12 cellular contexts compared by ENCODE assay signal in genomic region chr11:64315667-64316526, GRCh38. TPM values are rescaled to one million over a fixed set of nuclear protein-coding genes. Genes with fewer than 3 reads are reported as not detected.
DNase-seq lines count a peak whose midpoint lies in the region; ATAC-seq and TF ChIP-seq lines count a peak whose summit lies in the region.
"Not testable (repeated sequence)": the region's sequence is repeated elsewhere in the genome, so short reads cannot be mapped to it uniquely, and the experiment has no call there.
"Had no signal": no experiment of that assay in that cellular context is flagged by ENCODE, and none has a peak within 500 bp of the region (broad histone marks: within the 10 kb centered on the region; RNA-seq: fewer than 3 reads in every experiment).

No MANE protein-coding gene starts in this region.

- H3K4me1 ChIP-seq in HUES48 (ENCODE audit: control insufficient read depth, insufficient read depth, low read length) (peaks cover 14% of the 10 kb centered on the region), Peyer's patch (peaks cover 0 to 69% (median 4%) of the 10 kb centered on the region in 4 donors)
- not testable (repeated sequence) for H3K4me1 ChIP-seq in cardiac muscle cell (ENCODE audit: low read depth)

- not testable (repeated sequence) for H3K27me3 ChIP-seq in CD4-positive, alpha-beta T cell (ENCODE audit: control insufficient read depth, insufficient read depth, low read length); HUES48 (ENCODE audit: control insufficient read depth, insufficient read depth, low read length); Peyer's patch; cardiac muscle cell

- CTCF ChIA-PET in CD4-positive, alpha-beta T cell (lab: Charles Lee), result interaction anchor here (1.5 to 3.0 kb wide), 6 partner anchors 12 to 337 kb away, joined by 4 to 39 read pairs (median 22); partner anchors contain the start of genes CCDC88B, ESRRA and FERMT3
- CTCF ChIA-PET in activated CD8-positive, alpha-beta memory T cell treated with anti-CD3 and anti-CD28 coated beads, Interleukin-2, amount 10 ng/mL, durations not matched to agents 7 days and 5 days (lab: Charles Lee), result interaction anchor here (1.5 to 3.5 kb wide), 7 partner anchors 9 to 110 kb away, joined by 3 to 140 read pairs (median 15); partner anchors contain the start of genes ESRRA and FERMT3
- CTCF ChIA-PET in MCF 10A (lab: Yijun Ruan, JAX), result interaction anchor here (0.5 to 10.2 kb wide), 11 partner anchors 8 to 98 kb away, joined by 3 to 148 read pairs (median 6); partner anchors contain the start of gene RPS6KA4

- intact Hi-C loops in CD4-positive, alpha-beta T cell (cut with DNase I, micrococcal nuclease), result loop anchor here in 1 of 2 experiments (5.0 kb wide), 1 partner anchor 41 kb away; the partner anchor contains the start of gene RPS6KA4
- intact Hi-C loops in MCF 10A (cut with micrococcal nuclease), result not testable (repeated sequence)

- POLR2A ChIA-PET in CD4-positive, alpha-beta T cell (lab: Charles Lee), result interaction anchor here (2.2 to 4.0 kb wide), 6 partner anchors 12 to 110 kb away, joined by 7 to 105 read pairs (median 74); partner anchors contain the start of genes CATSPERZ, CCDC88B, ESRRA and FERMT3
- POLR2A ChIA-PET in MCF 10A (lab: Yijun Ruan, JAX), result interaction anchor here (0.6 to 5.8 kb wide), 14 partner anchors 8 to 840 kb away, joined by 3 to 285 read pairs (median 28); partner anchors contain the start of genes BAD, CCDC88B, ESRRA and GPR137

- H3K27ac ChIP-seq in CD4-positive, alpha-beta T cell (ENCODE audit: low read depth, low read length), result peak overlapping the region; percentile 93
- H3K27ac ChIP-seq in HUES48 (ENCODE audit: low read depth, low read length), result peak overlapping the region; percentile 100
- peak overlapping the region; percentile 94 to 99 (median 96) for H3K27ac ChIP-seq in Peyer's patch
- H3K27ac ChIP-seq in cardiac muscle cell, result peak overlapping the region; percentile 95

- H3K36me3 ChIP-seq in HUES48 (ENCODE audit: control insufficient read depth, insufficient read depth, low read length) (peaks cover 39% of the 10 kb centered on the region), Peyer's patch (peaks cover 0 to 43% (median 0%) of the 10 kb centered on the region in 3 donors)
- H3K36me3 ChIP-seq in cardiac muscle cell, result not testable (repeated sequence)

- DNase-seq in CD4-positive, alpha-beta T cell; Peyer's patch; MCF 10A (ENCODE audit: unreplicated experiment); cardiac muscle cell (ENCODE audit: low read depth in 1 of 2, low spot score in 1 of 2); natural killer cell treated with Interleukin-12 subunit alpha and Interleukin-12 subunit beta and Interleukin-15 and Interleukin-18, amount 100 ng/mL, for 72 hours (ENCODE audit: low spot score); stimulated activated naive B cell treated with anti-CD40 and anti-IgM and Interleukin-4, amounts not matched to agents 10 μg/mL and 1 μg/mL and 100 μg/mL, for 72 hours: not testable (repeated sequence)
- peak; percentile 41 for DNase-seq in activated CD8-positive, alpha-beta memory T cell treated with anti-CD3 and anti-CD28 coated beads, Interleukin-2, amount 10 ng/mL, durations not matched to agents 7 days and 5 days

- H3K9ac ChIP-seq in HUES48 (ENCODE audit: low read depth, low read length), result not testable (repeated sequence)

- H3K27me3 Mint-ChIP-seq in CD4-positive, alpha-beta T cell; activated CD8-positive, alpha-beta memory T cell treated with anti-CD3 and anti-CD28 coated beads, Interleukin-2, amount 10 ng/mL, durations not matched to agents 7 days and 5 days; MCF 10A (ENCODE audit: insufficient read depth, unreplicated experiment); natural killer cell treated with Interleukin-12 subunit alpha and Interleukin-12 subunit beta and Interleukin-15 and Interleukin-18, amount 100 ng/mL, for 72 hours; stimulated activated naive B cell treated with anti-CD40 and anti-IgM and Interleukin-4, amounts not matched to agents 10 μg/mL and 1 μg/mL and 100 μg/mL, for 72 hours: not testable (repeated sequence)

- ATAC-seq in CD4-positive, alpha-beta T cell (ENCODE audit: poor library complexity); activated CD8-positive, alpha-beta memory T cell treated with anti-CD3 and anti-CD28 coated beads, Interleukin-2, amount 10 ng/mL, durations not matched to agents 7 days and 5 days; natural killer cell treated with Interleukin-12 subunit alpha and Interleukin-12 subunit beta and Interleukin-15 and Interleukin-18, amount 100 ng/mL, for 72 hours; stimulated activated naive B cell treated with anti-CD40 and anti-IgM and Interleukin-4, amounts not matched to agents 10 μg/mL and 1 μg/mL and 100 μg/mL, for 72 hours (replicated peaks): not testable (repeated sequence)

- not testable (repeated sequence) for H3K9me3 Mint-ChIP-seq in CD4-positive, alpha-beta T cell; activated CD8-positive, alpha-beta memory T cell treated with anti-CD3 and anti-CD28 coated beads, Interleukin-2, amount 10 ng/mL, durations not matched to agents 7 days and 5 days (ENCODE audit: low read depth); MCF 10A (ENCODE audit: unreplicated experiment); natural killer cell treated with Interleukin-12 subunit alpha and Interleukin-12 subunit beta and Interleukin-15 and Interleukin-18, amount 100 ng/mL, for 72 hours; stimulated activated naive B cell treated with anti-CD40 and anti-IgM and Interleukin-4, amounts not matched to agents 10 μg/mL and 1 μg/mL and 100 μg/mL, for 72 hours

- BruUV-seq in MCF 10A (replicated peaks; lab: Mats Ljungman, UMichigan), result not testable (repeated sequence)

- TF ChIP-seq CTCF in CD4-positive, alpha-beta T cell (IDR thresholded peaks at IDR 0.05); Peyer's patch (IDR thresholded peaks at IDR 0.05); MCF 10A (IDR thresholded peaks at IDR 0.05; ENCODE audit: unreplicated experiment); cardiac muscle cell (IDR thresholded peaks at IDR 0.05; ENCODE audit: low read depth, low read length): not testable (repeated sequence)

- peak overlapping the region; percentile 98 for H3K27ac Mint-ChIP-seq in CD4-positive, alpha-beta T cell
- H3K27ac Mint-ChIP-seq in activated CD8-positive, alpha-beta memory T cell treated with anti-CD3 and anti-CD28 coated beads, Interleukin-2, amount 10 ng/mL, durations not matched to agents 7 days and 5 days, result peak overlapping the region; percentile 100
- peak overlapping the region; percentile 93 for H3K27ac Mint-ChIP-seq in MCF 10A (ENCODE audit: low read depth, unreplicated experiment)
- peak overlapping the region; percentile 93 to 97 for H3K27ac Mint-ChIP-seq in natural killer cell treated with Interleukin-12 subunit alpha and Interleukin-12 subunit beta and Interleukin-15 and Interleukin-18, amount 100 ng/mL, for 72 hours
- H3K27ac Mint-ChIP-seq in stimulated activated naive B cell treated with anti-CD40 and anti-IgM and Interleukin-4, amounts not matched to agents 10 μg/mL and 1 μg/mL and 100 μg/mL, for 72 hours, result peak overlapping the region; percentile 100

- not testable (repeated sequence) for H3K9me3 ChIP-seq in CD4-positive, alpha-beta T cell (ENCODE audit: control insufficient read depth, low read length); HUES48 (ENCODE audit: control insufficient read depth, insufficient read depth, low read length); Peyer's patch; cardiac muscle cell (ENCODE audit: low read depth)

- peaks cover 57% of the 10 kb centered on the region for H3K36me3 Mint-ChIP-seq in CD4-positive, alpha-beta T cell (ENCODE audit: low read depth)
- peaks cover 24% of the 10 kb centered on the region for H3K36me3 Mint-ChIP-seq in activated CD8-positive, alpha-beta memory T cell treated with anti-CD3 and anti-CD28 coated beads, Interleukin-2, amount 10 ng/mL, durations not matched to agents 7 days and 5 days
- H3K36me3 Mint-ChIP-seq in MCF 10A (ENCODE audit: insufficient read depth, unreplicated experiment), result peaks cover 57% of the 10 kb centered on the region
- not testable (repeated sequence) for H3K36me3 Mint-ChIP-seq in natural killer cell treated with Interleukin-12 subunit alpha and Interleukin-12 subunit beta and Interleukin-15 and Interleukin-18, amount 100 ng/mL, for 72 hours
- peaks cover 50 to 53% of the 10 kb centered on the region in 2 donors for H3K36me3 Mint-ChIP-seq in stimulated activated naive B cell treated with anti-CD40 and anti-IgM and Interleukin-4, amounts not matched to agents 10 μg/mL and 1 μg/mL and 100 μg/mL, for 72 hours

- H3K4me3 ChIP-seq in HUES48 (ENCODE audit: low read depth, low read length) (peak overlapping the region; percentile 87), Peyer's patch (peak overlapping the region in 1 of 4 donors; percentile 81), cardiac muscle cell (peak overlapping the region; percentile 60)

- TF ChIP-seq POLR2A in Peyer's patch (IDR thresholded peaks at IDR 0.05), result not testable (repeated sequence)

- H3K4me1 Mint-ChIP-seq in CD4-positive, alpha-beta T cell (ENCODE audit: low read depth), result peaks cover 47% of the 10 kb centered on the region
- H3K4me1 Mint-ChIP-seq in activated CD8-positive, alpha-beta memory T cell treated with anti-CD3 and anti-CD28 coated beads, Interleukin-2, amount 10 ng/mL, durations not matched to agents 7 days and 5 days, result peaks cover 51% of the 10 kb centered on the region
- peaks cover 35% of the 10 kb centered on the region for H3K4me1 Mint-ChIP-seq in MCF 10A (ENCODE audit: insufficient read depth, unreplicated experiment)
- H3K4me1 Mint-ChIP-seq in natural killer cell treated with Interleukin-12 subunit alpha and Interleukin-12 subunit beta and Interleukin-15 and Interleukin-18, amount 100 ng/mL, for 72 hours (ENCODE audit: low read depth in 2 of 2), result peaks cover 48 to 49% of the 10 kb centered on the region in 2 donors
- peaks cover 40 to 72% of the 10 kb centered on the region in 2 donors for H3K4me1 Mint-ChIP-seq in stimulated activated naive B cell treated with anti-CD40 and anti-IgM and Interleukin-4, amounts not matched to agents 10 μg/mL and 1 μg/mL and 100 μg/mL, for 72 hours

- H3K4me3 Mint-ChIP-seq in CD4-positive, alpha-beta T cell, result peak overlapping the region; percentile 92
- H3K4me3 Mint-ChIP-seq in activated CD8-positive, alpha-beta memory T cell treated with anti-CD3 and anti-CD28 coated beads, Interleukin-2, amount 10 ng/mL, durations not matched to agents 7 days and 5 days, result peak overlapping the region; percentile 95
- H3K4me3 Mint-ChIP-seq in MCF 10A (ENCODE audit: unreplicated experiment), result peak overlapping the region; percentile 86
- H3K4me3 Mint-ChIP-seq in natural killer cell treated with Interleukin-12 subunit alpha and Interleukin-12 subunit beta and Interleukin-15 and Interleukin-18, amount 100 ng/mL, for 72 hours, result peak overlapping the region; percentile 89
- peak overlapping the region; percentile 94 to 96 for H3K4me3 Mint-ChIP-seq in stimulated activated naive B cell treated with anti-CD40 and anti-IgM and Interleukin-4, amounts not matched to agents 10 μg/mL and 1 μg/mL and 100 μg/mL, for 72 hours

RNA-seq across cellular contexts. Expression of gene TRMT112, which starts 1.5 kb away (rescaled TPM):
- 10 to 100 TPM; 70.5 to 71.4 TPM for total RNA-seq in CD4-positive, alpha-beta T cell
- 100 to 1,000 TPM in 1 of 4 donors, 10 to 100 TPM in 3; 55.3 to 163 (median 63.1) TPM for total RNA-seq in Peyer's patch
- total RNA-seq in activated CD8-positive, alpha-beta memory T cell treated with anti-CD3 and anti-CD28 coated beads, Interleukin-2, amount 10 ng/mL, durations not matched to agents 7 days and 5 days, result 100 to 1,000 TPM; 134 to 153 TPM
- total RNA-seq in MCF 10A (2022), result 284 and 354 TPM in 2 replicates
- total RNA-seq in cardiac muscle cell, result 298 and 438 TPM in 2 replicates
- 331 and 375 TPM in 2 replicates for polyA plus RNA-seq in cardiac muscle cell
- total RNA-seq in natural killer cell treated with Interleukin-12 subunit alpha and Interleukin-12 subunit beta and Interleukin-15 and Interleukin-18, amount 100 ng/mL, for 72 hours, result 100 to 1,000 TPM; 171 to 203 TPM

RNA-seq across cellular contexts. Expression of gene PRDX5, which starts 2.0 kb away (rescaled TPM):
- 10 to 100 TPM; 31.7 to 33.1 TPM for total RNA-seq in CD4-positive, alpha-beta T cell
- total RNA-seq in Peyer's patch (100 to 1,000 TPM; 202 to 345 (median 268) TPM), MCF 10A (2022) (274 and 302 TPM in 2 replicates), cardiac muscle cell (500 and 570 TPM in 2 replicates)
- 100 to 1,000 TPM; 125 to 163 TPM for total RNA-seq in activated CD8-positive, alpha-beta memory T cell treated with anti-CD3 and anti-CD28 coated beads, Interleukin-2, amount 10 ng/mL, durations not matched to agents 7 days and 5 days
- polyA plus RNA-seq in cardiac muscle cell, result 646 and 784 TPM in 2 replicates
- total RNA-seq in natural killer cell treated with Interleukin-12 subunit alpha and Interleukin-12 subunit beta and Interleukin-15 and Interleukin-18, amount 100 ng/mL, for 72 hours, result 100 to 1,000 TPM in 1 of 2 donors, 10 to 100 TPM in 1; 83.5 to 116 TPM

RNA-seq across cellular contexts. Expression of gene ESRRA, which starts 10.6 kb away (rescaled TPM):
- total RNA-seq in CD4-positive, alpha-beta T cell, result 10 to 100 TPM; 10.9 to 12.0 TPM
- total RNA-seq in Peyer's patch (100 to 1,000 TPM; 151 to 460 (median 341) TPM), MCF 10A (2022) (52.0 and 63.4 TPM in 2 replicates), cardiac muscle cell (77.0 and 94.0 TPM in 2 replicates)
- 10 to 100 TPM; 46.6 to 54.0 TPM for total RNA-seq in activated CD8-positive, alpha-beta memory T cell treated with anti-CD3 and anti-CD28 coated beads, Interleukin-2, amount 10 ng/mL, durations not matched to agents 7 days and 5 days
- 48.8 and 49.3 TPM in 2 replicates for polyA plus RNA-seq in cardiac muscle cell
- 100 to 1,000 TPM in 1 of 2 donors, 10 to 100 TPM in 1; 67.2 to 116 TPM for total RNA-seq in natural killer cell treated with Interleukin-12 subunit alpha and Interleukin-12 subunit beta and Interleukin-15 and Interleukin-18, amount 100 ng/mL, for 72 hours

RNA-seq across cellular contexts. Expression of gene CATSPERZ, which starts 15.7 kb away (rescaled TPM):
- total RNA-seq in CD4-positive, alpha-beta T cell, result not detected
- total RNA-seq in Peyer's patch (1 to 10 TPM in 1 of 4 donors, not detected in 3; 9.9 TPM), MCF 10A (2022) (0.68 TPM in 1 of 2 replicates, not detected in the other), cardiac muscle cell (not detected in 2 replicates)
- not detected for total RNA-seq in activated CD8-positive, alpha-beta memory T cell treated with anti-CD3 and anti-CD28 coated beads, Interleukin-2, amount 10 ng/mL, durations not matched to agents 7 days and 5 days
- 0.54 and 0.56 TPM in 2 replicates for polyA plus RNA-seq in cardiac muscle cell
- total RNA-seq in natural killer cell treated with Interleukin-12 subunit alpha and Interleukin-12 subunit beta and Interleukin-15 and Interleukin-18, amount 100 ng/mL, for 72 hours, result not detected
- total RNA-seq: H4, omental fat pad, SJCRH30 had no signal
- polyA plus RNA-seq: liver had no signal

RNA-seq across cellular contexts. Expression of gene CCDC88B, which starts 24.1 kb away (rescaled TPM):
- total RNA-seq in CD4-positive, alpha-beta T cell, result 100 to 1,000 TPM; 107 to 112 TPM
- total RNA-seq in Peyer's patch (10 to 100 TPM; 31.7 to 99.0 (median 43.9) TPM), MCF 10A (2022) (4.2 and 6.0 TPM in 2 replicates), cardiac muscle cell (5.9 and 8.4 TPM in 2 replicates)
- total RNA-seq in activated CD8-positive, alpha-beta memory T cell treated with anti-CD3 and anti-CD28 coated beads, Interleukin-2, amount 10 ng/mL, durations not matched to agents 7 days and 5 days, result 100 to 1,000 TPM; 152 to 164 TPM
- polyA plus RNA-seq in cardiac muscle cell, result 8.6 and 9.5 TPM in 2 replicates
- total RNA-seq in natural killer cell treated with Interleukin-12 subunit alpha and Interleukin-12 subunit beta and Interleukin-15 and Interleukin-18, amount 100 ng/mL, for 72 hours, result 100 to 1,000 TPM; 172 to 224 TPM
